ENCODE assay signal across 12 cellular contexts in genomic region chr19:34481861-34482379, GRCh38. TPM values are rescaled to one million over a fixed set of nuclear protein-coding genes. Genes with fewer than 3 reads are reported as not detected.
DNase-seq lines count a peak whose midpoint lies in the region; ATAC-seq and TF ChIP-seq lines count a peak whose summit lies in the region.
"Had no signal": no experiment of that assay in that cellular context is flagged by ENCODE, and none has a peak within 500 bp of the region (broad histone marks: within the 10 kb centered on the region; RNA-seq: fewer than 3 reads in every experiment).

No MANE protein-coding gene starts in this region.

- H3K9ac ChIP-seq in mesenchymal stem cell (ENCODE audit: low read length), result peak overlapping the region; percentile 77

- H3K4me3 Mint-ChIP-seq in endothelial cell (ENCODE audit: unreplicated experiment), result no peak overlapping the region

- peak overlapping the region; percentile 68 for H2BK15ac ChIP-seq in mesenchymal stem cell (ENCODE audit: low read depth, poor library complexity, severe bottlenecking)

- H3K4me1 ChIP-seq in mesenchymal stem cell (ENCODE audit: control insufficient read depth, insufficient read depth, low read depth, low read length), result peaks cover 28% of the 10 kb centered on the region
- H3K4me1 ChIP-seq in aorta (ENCODE audit: control insufficient read depth in 1 of 2, insufficient read depth in 2 of 2, low read length in 2 of 2), result no peaks in the 10 kb centered on the region
- H3K4me1 ChIP-seq: BE2C had no signal

- peaks cover 19% of the 10 kb centered on the region for H3K27me3 Mint-ChIP-seq in endothelial cell (ENCODE audit: unreplicated experiment)

- H3K79me1 ChIP-seq in mesenchymal stem cell (replicated peaks; ENCODE audit: low read length, poor library complexity, severe bottlenecking), result peaks cover 23% of the 10 kb centered on the region

- no peak for TF ChIP-seq CTCF in endothelial cell (IDR thresholded peaks at IDR 0.05; ENCODE audit: unreplicated experiment)

- H3K36me3 ChIP-seq in mesenchymal stem cell (ENCODE audit: control insufficient read depth in 1 of 2, insufficient read depth in 2 of 2, low read depth in 1 of 2, low read length in 2 of 2) (peaks cover 0 to 17% of the 10 kb centered on the region in 2 experiments), aorta (ENCODE audit: control insufficient read depth in 1 of 2, insufficient read depth in 2 of 2, low read length in 1 of 2) (no peaks in the 10 kb centered on the region)
- H3K36me3 ChIP-seq: BE2C had no signal

- H3K36me3 Mint-ChIP-seq in endothelial cell (ENCODE audit: low read depth, unreplicated experiment), result peaks cover 11% of the 10 kb centered on the region
- H3K36me3 Mint-ChIP-seq: naive B cell had no signal

- H4K91ac ChIP-seq in mesenchymal stem cell (ENCODE audit: low read length), result peak overlapping the region; percentile 73

- H2AFZ ChIP-seq in mesenchymal stem cell (ENCODE audit: low read depth, low read length), result peak overlapping the region; percentile 76

- H3K4me3 ChIP-seq in mesenchymal stem cell (ENCODE audit: insufficient read depth in 1 of 2, low read depth in 1 of 2, low read length in 2 of 2) (peak overlapping the region; percentile 87 to 88), aorta (ENCODE audit: low read length in 2 of 2) (peak overlapping the region; percentile 95 to 98)

- H3K14ac ChIP-seq in mesenchymal stem cell (ENCODE audit: low read length in 2 of 2), result peak overlapping the region in 1 of 2 experiments; percentile 96

- no peak overlapping the region for H2AK5ac ChIP-seq in mesenchymal stem cell (ENCODE audit: low read length, severe bottlenecking)

- 0% methylated on average over 32 of the region's 84 CpGs for WGBS in mesenchymal stem cell
- 0 to 2% methylated on average over 26 to 84 of the region's 84 CpGs for WGBS in aorta, 2 donors

- peak overlapping the region in 1 of 2 experiments; percentile 89 for H3K23ac ChIP-seq in mesenchymal stem cell (ENCODE audit: low read length in 2 of 2)

- peak overlapping the region; percentile 84 for H2BK120ac ChIP-seq in mesenchymal stem cell (ENCODE audit: low read depth, low read length)

- H3K27me3 ChIP-seq in mesenchymal stem cell (ENCODE audit: control insufficient read depth in 1 of 2, insufficient read depth in 1 of 2, low read length in 2 of 2), result no peaks in the 10 kb centered on the region
- H3K27me3 ChIP-seq in aorta (ENCODE audit: control insufficient read depth in 1 of 2, insufficient read depth in 2 of 2, low read length in 1 of 2), result no peaks in the 10 kb centered on the region

- peak overlapping the region in 1 of 2 experiments; percentile 47 for H3K4ac ChIP-seq in mesenchymal stem cell (ENCODE audit: low read depth in 1 of 2, low read length in 2 of 2)

- peak overlapping the region in 1 of 2 experiments; percentile 31 for H2BK12ac ChIP-seq in mesenchymal stem cell (ENCODE audit: low read length in 2 of 2)

- peak overlapping the region; percentile 63 for H2BK5ac ChIP-seq in mesenchymal stem cell (ENCODE audit: low read depth, low read length, poor library complexity, severe bottlenecking)

- H3K27ac ChIP-seq in mesenchymal stem cell (ENCODE audit: low read length, poor library complexity, severe bottlenecking), result no peak overlapping the region
- peak overlapping the region; percentile 75 to 90 for H3K27ac ChIP-seq in aorta (ENCODE audit: low read depth in 1 of 2, low read length in 2 of 2)

- intact Hi-C loops in aorta (cut with DNase I), result loop anchor here (5.0 kb wide), 2 partner anchors 50 to 55 kb away; partner anchors contain the start of gene UBA2 (in 1 of the 2)

- ATAC-seq in aorta (ENCODE audit: low FRiP score), result peak; percentile 9

- H3K4me2 ChIP-seq in mesenchymal stem cell (ENCODE audit: low read length, poor library complexity, severe bottlenecking), result peak overlapping the region; percentile 78

- no peaks in the 10 kb centered on the region for H3K9me3 Mint-ChIP-seq in endothelial cell (ENCODE audit: unreplicated experiment)

- DNase-seq in NCI-H2227 (lab: John Stamatoyannopoulos, UW; ENCODE audit: unreplicated experiment) (peak; percentile 90), NCI-H2227 treated with DMSO at 0.1 percent for 48 hours (lab: John Stamatoyannopoulos, UW) (no peak), endothelial cell (ENCODE audit: low spot score) (peak; percentile 55), mesenchymal stem cell (peak; percentile 63), aorta (no peak), NK-92 (lab: John Stamatoyannopoulos, UW; ENCODE audit: unreplicated experiment) (no peak), NCI-H524 (lab: John Stamatoyannopoulos, UW) (no peak)
- no peak for DNase-seq in stimulated activated CD8-positive, alpha-beta memory T cell treated with anti-CD3 and anti-CD28 coated beads, Interleukin-4, amount 100 ng/mL, for 48 hours
- DNase-seq: activated effector memory CD4-positive, alpha-beta T cell treated with Interleukin-2 at 50 U/mL for 16 hours; BE2C; naive B cell; NCI-H1105 had no signal

- peak overlapping the region; percentile 88 to 91 for H3K18ac ChIP-seq in mesenchymal stem cell (ENCODE audit: low read depth in 1 of 2, low read length in 2 of 2)

- no peak overlapping the region for H3K27ac Mint-ChIP-seq in endothelial cell (ENCODE audit: unreplicated experiment)
- H3K27ac Mint-ChIP-seq: naive B cell had no signal

- no peaks in the 10 kb centered on the region for H3K9me3 ChIP-seq in mesenchymal stem cell (ENCODE audit: control insufficient read depth, low read length)
- H3K9me3 ChIP-seq in aorta (ENCODE audit: control insufficient read depth, low read length), result no peaks in the 10 kb centered on the region
- H3K9me3 ChIP-seq: BE2C had no signal

- peaks cover 6% of the 10 kb centered on the region for H3K4me1 Mint-ChIP-seq in endothelial cell (ENCODE audit: unreplicated experiment)

- peak overlapping the region; percentile 38 for H4K8ac ChIP-seq in mesenchymal stem cell (ENCODE audit: low read length)

RNA-seq across cellular contexts. Expression of gene WTIP, which starts 0.4 kb away (rescaled TPM):
- 17.6 TPM for total RNA-seq in endothelial cell (ENCODE audit: unreplicated experiment)
- 6.3 TPM for polyA plus RNA-seq in mesenchymal stem cell (2013, experiment 1 of 2)
- 5.7 TPM for polyA plus RNA-seq in mesenchymal stem cell (2013, experiment 2 of 2)
- 10 to 100 TPM; 74.0 to 89.3 TPM for total RNA-seq in aorta
- polyA plus RNA-seq in aorta, result 10 to 100 TPM; 52.0 to 73.4 TPM

RNA-seq across cellular contexts. Expression of gene UBA2, which starts 53.7 kb away (rescaled TPM):
- total RNA-seq in endothelial cell (ENCODE audit: unreplicated experiment) (93.5 TPM), aorta (100 to 1,000 TPM in 1 of 2 donors, 10 to 100 TPM in 1; 87.3 to 152 TPM)
- polyA plus RNA-seq in mesenchymal stem cell (2013, experiment 1 of 2), result 80.7 TPM
- 81.9 TPM for polyA plus RNA-seq in mesenchymal stem cell (2013, experiment 2 of 2)
- polyA plus RNA-seq in aorta, result 100 to 1,000 TPM; 114 to 134 TPM

Comparison
In these comparisons a context has a peak if more than half of its experiments do, and no peak if none do; other contexts are left out.
1. DNase-seq: peak in NCI-H2227 (single experiment), endothelial cell (single experiment) and mesenchymal stem cell (single experiment); none in NCI-H2227 treated with DMSO at 0.1 percent for 48 hours (single experiment), aorta (0 of 2), NK-92 (single experiment), NCI-H524 (0 of 2) and stimulated activated CD8-positive, alpha-beta memory T cell treated with anti-CD3 and anti-CD28 coated beads, Interleukin-4, amount 100 ng/mL, for 48 hours (single experiment).